23 cellular contexts compared by ENCODE assay signal in the genomic region with DNA sequence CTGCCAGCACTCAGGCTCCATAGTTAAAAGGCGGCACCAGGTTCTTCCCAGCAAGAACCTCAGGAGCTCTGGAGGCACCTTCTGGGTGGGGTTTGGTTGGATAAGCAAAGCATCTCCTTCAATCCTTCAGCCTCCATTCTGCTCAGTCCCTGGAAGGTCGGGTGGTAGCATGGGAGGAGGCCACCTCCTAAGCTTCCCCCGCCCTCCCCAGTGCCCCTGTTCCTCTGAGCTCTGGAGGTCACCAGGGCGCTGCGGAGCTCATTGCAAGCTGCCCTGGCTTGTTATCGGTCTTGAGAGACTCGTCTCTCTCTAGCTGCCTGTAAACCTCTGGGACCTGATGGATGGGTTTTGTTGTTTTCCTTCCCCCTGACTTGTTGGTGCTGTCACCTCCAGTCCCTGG.
"Had no signal": no experiment of that assay in that cellular context is flagged by ENCODE, and none has a peak within 500 bp of the region (broad histone marks: within the 10 kb centered on the region; RNA-seq: fewer than 3 reads in every experiment).

No MANE protein-coding gene starts in this region.

- H3K4me1 ChIP-seq: breast epithelium, left ventricle myocardium inferior, parathyroid adenoma, testis had no signal

- H3K27me3 ChIP-seq: adrenal gland, breast epithelium, testis, uterus had no signal

- DNase-seq: activated CD4-positive, CD25-positive, alpha-beta regulatory T cell treated with anti-CD3 and anti-CD28 coated beads, Interleukin-2, amount 50 U/mL, for 72 hours; activated T-cell treated with anti-CD3 and anti-CD28 coated beads, Interleukin-2, amount 50 U/mL, for 1 hour; adrenal gland; dorsolateral prefrontal cortex; effector memory CD8-positive, alpha-beta T cell; foreskin melanocyte; immature natural killer cell; kidney glomerular epithelial cell; left ventricle myocardium inferior; stimulated activated CD8-positive, alpha-beta memory T cell treated with anti-CD3 and anti-CD28 coated beads, Interleukin-4, amount 100 ng/mL, for 48 hours; stimulated activated naive B cell treated with anti-CD40 and anti-IgM and Interleukin-4, amounts not matched to agents 10 μg/mL and 1 μg/mL and 100 μg/mL, for 72 hours; testis; trophoblast cell; uterus; WERI-Rb-1 had no signal

- H3K36me3 ChIP-seq: adrenal gland, breast epithelium, left ventricle myocardium inferior, uterus, WERI-Rb-1 had no signal

- ATAC-seq: effector memory CD8-positive, alpha-beta T cell; esophagus mucosa; sciatic nerve; stimulated activated naive B cell treated with anti-CD40 and anti-IgM and Interleukin-4, amounts not matched to agents 10 μg/mL and 1 μg/mL and 100 μg/mL, for 72 hours had no signal

- H3K9me3 ChIP-seq: adrenal gland, breast epithelium, left ventricle myocardium inferior, testis, uterus had no signal

- H3K27ac ChIP-seq: adrenal gland, breast epithelium, dorsolateral prefrontal cortex, left ventricle myocardium inferior, parathyroid adenoma, testis, uterus, WERI-Rb-1 had no signal

- FAIRE-seq: astrocyte, colon, endothelial cell of umbilical vein had no signal

- H3K4me3 ChIP-seq: adrenal gland, breast epithelium, dorsolateral prefrontal cortex, left ventricle myocardium inferior, smooth muscle cell, testis, uterus had no signal
